ENCODE assay signal across 1 cellular context in genomic region chr3:158644345-158644908, GRCh38.
A peak's percentile ranks its signal among the peaks of the same experiment; 100 is the strongest.
TF ChIP-seq lines count a peak whose summit lies in the region.

GFM1 (plus strand) TSS chr3:158644527; CDS start chr3:158644635, 108 bp downstream.

TF ChIP-seq in K562, 482 proteins besides CTCF, POLR2A, EP300 and RAD21 (continued from another document and continues in another):
- TF ChIP-seq ATF3 (IDR thresholded peaks at IDR 0.05) (no peak), ATF3 (CRISPR knock-in tag; conservative IDR thresholded peaks at IDR 0.05) (0 out of 2 replicates have a peak, but pooled peaks have one; percentile 48), ARID4B (CRISPR knock-in tag; IDR thresholded peaks at IDR 0.05) (peak; percentile 92), TEAD4 (IDR thresholded peaks at IDR 0.05; ENCODE audit: low read length) (peak; percentile 42; the same call in 1 of the 2 replicates), TEAD4 (CRISPR knock-in tag; IDR thresholded peaks at IDR 0.05; ENCODE audit: borderline replicate concordance) (no peak), RBM22 (IDR thresholded peaks at IDR 0.05; ENCODE audit: low read depth, low read length, poor library complexity, severe bottlenecking) (no peak), SAFB2 (IDR thresholded peaks at IDR 0.05; ENCODE audit: borderline replicate concordance, low read depth, low read length, severe bottlenecking) (no peak), RUNX1 (IDR thresholded peaks at IDR 0.05; ENCODE audit: low read depth) (no peak), CHAMP1 (IDR thresholded peaks at IDR 0.05) (peak; percentile 98), MED1 (CRISPR knock-in tag; IDR thresholded peaks at IDR 0.05; ENCODE audit: borderline replicate concordance) (no peak), ZBTB26 (CRISPR knock-in tag; IDR thresholded peaks at IDR 0.05) (no peak), DMBX1 (CRISPR knock-in tag; IDR thresholded peaks at IDR 0.05; ENCODE audit: borderline replicate concordance) (0 out of 2 replicates have a peak, but pooled peaks have one; percentile 48), BHLHE40 (IDR thresholded peaks at IDR 0.05; ENCODE audit: low read length) (peak; percentile 81), ESRRA (IDR thresholded peaks at IDR 0.05; ENCODE audit: borderline replicate concordance, low read depth) (peak; percentile 82; the same call in 1 of the 2 replicates), CUX1 (CRISPR knock-in tag; IDR thresholded peaks at IDR 0.05) (no peak), ZNF134 (CRISPR knock-in tag; conservative IDR thresholded peaks at IDR 0.05) (no peak), ZNF76 (CRISPR knock-in tag; IDR thresholded peaks at IDR 0.05; ENCODE audit: borderline replicate concordance) (peak; percentile 86; the same call in 1 of the 2 replicates), NR2C2 (CRISPR knock-in tag; IDR thresholded peaks at IDR 0.05) (peak; percentile 100), NR2C2 (tag; IDR thresholded peaks at IDR 0.05) (peak; percentile 100), SAFB (IDR thresholded peaks at IDR 0.05; ENCODE audit: borderline replicate concordance, low read depth, low read length) (no peak), ERF (CRISPR knock-in tag; IDR thresholded peaks at IDR 0.05) (no peak), SMARCA4 (IDR thresholded peaks at IDR 0.05) (no peak), PATZ1 (CRISPR knock-in tag; IDR thresholded peaks at IDR 0.05; ENCODE audit: borderline replicate concordance) (no peak), ZNF217 (CRISPR knock-in tag; IDR thresholded peaks at IDR 0.05) (no peak), JUN (IDR thresholded peaks at IDR 0.05; ENCODE audit: borderline replicate concordance, low read depth, low read length) (peak; percentile 62; the same call in 1 of the 2 replicates), JUN (CRISPR knock-in tag; IDR thresholded peaks at IDR 0.05; ENCODE audit: borderline replicate concordance) (no peak), BRCA1 (IDR thresholded peaks at IDR 0.05) (no peak), BRCA1 (CRISPR knock-in tag; IDR thresholded peaks at IDR 0.05) (no peak), POLR3G (IDR thresholded peaks at IDR 0.05; ENCODE audit: extremely low read depth, insufficient read length, insufficient replicate concordance) (no peak), ZNF408 (CRISPR knock-in tag; IDR thresholded peaks at IDR 0.05; ENCODE audit: low read depth) (no peak), HEY1 (CRISPR knock-in tag; IDR thresholded peaks at IDR 0.05; ENCODE audit: borderline replicate concordance) (no peak), NR4A1 (CRISPR knock-in tag; IDR thresholded peaks at IDR 0.05) (0 out of 2 replicates have a peak, but pooled peaks have one; percentile 87), NR4A1 (tag; IDR thresholded peaks at IDR 0.05) (no peak), E2F8 (IDR thresholded peaks at IDR 0.05; ENCODE audit: low read depth, partially characterized antibody) (peak; percentile 76), C11orf30 (IDR thresholded peaks at IDR 0.05; ENCODE audit: low read depth) (peak; percentile 95), SMAD4 (CRISPR knock-in tag; conservative IDR thresholded peaks at IDR 0.05) (0 out of 2 replicates have a peak, but pooled peaks have one; percentile 56), RFX7 (CRISPR knock-in tag; IDR thresholded peaks at IDR 0.05) (no peak), ATF1 (CRISPR knock-in tag; IDR thresholded peaks at IDR 0.05) (no peak), ATF1 (tag; IDR thresholded peaks at IDR 0.05) (peak; percentile 83), E2F6 (IDR thresholded peaks at IDR 0.05; ENCODE audit: borderline replicate concordance in 1 of 2, extremely low read depth in 1 of 2, insufficient read depth in 1 of 2, insufficient read length in 1 of 2, low read depth in 1 of 2, low read length in 1 of 2, poor library complexity in 1 of 2, severe bottlenecking in 1 of 2) (peak; percentile 46 to 59)
